15 cellular contexts compared by ENCODE assay signal in genomic region chr15:101451886-101452285, GRCh38. TPM values are rescaled to one million over a fixed set of nuclear protein-coding genes. Genes with fewer than 3 reads are reported as not detected.
DNase-seq lines count a peak whose midpoint lies in the region; ATAC-seq and TF ChIP-seq lines count a peak whose summit lies in the region.
"Had no signal": no experiment of that assay in that cellular context is flagged by ENCODE, and none has a peak within 500 bp of the region (broad histone marks: within the 10 kb centered on the region; RNA-seq: fewer than 3 reads in every experiment).

No MANE protein-coding gene starts in this region.

- H2BK12ac ChIP-seq in H9 (ENCODE audit: insufficient read length, low read depth, low read length), result no peak overlapping the region

- no peak for ATAC-seq in IMR-90 (ENCODE audit: low read depth)

- H2AK5ac ChIP-seq in IMR-90 (ENCODE audit: low read depth, low read length) (no peak overlapping the region), H9 (ENCODE audit: insufficient read length, low read length) (no peak overlapping the region)

- H3K4me2 ChIP-seq in IMR-90 (ENCODE audit: low read depth, low read length) (no peak overlapping the region), smooth muscle cell (peak overlapping the region; percentile 34), H9 (ENCODE audit: insufficient read depth, insufficient read length, low read length) (no peak overlapping the region)

- no peaks in the 10 kb centered on the region for H3K23me2 ChIP-seq in H9 (ENCODE audit: insufficient read length, low read depth, low read length, poor library complexity, severe bottlenecking)

- H3K79me2 ChIP-seq in smooth muscle cell (ENCODE audit: low read depth) (no peaks in the 10 kb centered on the region), H9 (ENCODE audit: insufficient read depth, low read length) (no peaks in the 10 kb centered on the region)

- H3K4me1 ChIP-seq in IMR-90 (ENCODE audit: control insufficient read depth, insufficient read depth, low read length) (no peaks in the 10 kb centered on the region), smooth muscle cell (ENCODE audit: low read depth) (peaks cover 8% of the 10 kb centered on the region), H9 (ENCODE audit: insufficient read depth, low read length) (no peaks in the 10 kb centered on the region), thyroid gland (peaks cover 0 to 6% of the 10 kb centered on the region in 2 donors)
- H3K4me1 ChIP-seq: Peyer's patch had no signal

- CTCF ChIA-PET in IMR-90 (lab: Yijun Ruan, JAX), result no interaction called here

- POLR2A ChIA-PET in IMR-90 (lab: Charles Lee; ENCODE audit: unreplicated experiment), result no interaction called here

- WGBS in IMR-90 (ENCODE audit: extremely low coverage in 2 of 2, insufficient read length in 1 of 2), 2 experiments, result no CpG with 5 or more reads among the region's 4 CpGs
- WGBS in smooth muscle cell (ENCODE audit: low lambda C conversion rate), result 90% methylated on average over 4 of the region's 4 CpGs
- WGBS in H9 (ENCODE audit: extremely low coverage, insufficient read length, low lambda C conversion rate), result no CpG with 5 or more reads among the region's 4 CpGs
- WGBS in thyroid gland, 2 donors, result 88 to 92% methylated on average over 4 of the region's 4 CpGs

- H3K9me1 ChIP-seq in IMR-90 (ENCODE audit: insufficient read depth, low read length), result no peaks in the 10 kb centered on the region

- H3K9me3 ChIP-seq in IMR-90 (ENCODE audit: control insufficient read depth, insufficient read depth, low read length) (no peaks in the 10 kb centered on the region), smooth muscle cell (replicated peaks; ENCODE audit: low read depth) (no peaks in the 10 kb centered on the region), H9 (ENCODE audit: control insufficient read depth, low read depth, low read length) (no peaks in the 10 kb centered on the region), thyroid gland (no peaks in the 10 kb centered on the region)
- H3K9me3 ChIP-seq: BE2C, Peyer's patch had no signal

- dilution Hi-C loops in IMR-90 (cut with HindIII; ENCODE audit: low sequenced_read_pairs, unreplicated experiment), result no loop called here

- no peak overlapping the region for H3K56ac ChIP-seq in IMR-90 (ENCODE audit: extremely low read depth, insufficient read depth, low read length)
- no peak overlapping the region for H3K56ac ChIP-seq in H9 (ENCODE audit: insufficient read length, low read depth, low read length)

- H3K4me1 Mint-ChIP-seq in CD14-positive monocyte, result peaks cover 58% of the 10 kb centered on the region
- H3K4me1 Mint-ChIP-seq in H9, result peaks cover 13 to 26% of the 10 kb centered on the region in 2 experiments

- H3K4ac ChIP-seq in IMR-90 (ENCODE audit: low read depth, low read length) (no peak overlapping the region), H9 (ENCODE audit: low read depth, low read length) (no peak overlapping the region)

- no peak for TF ChIP-seq RAD21 in IMR-90 (IDR thresholded peaks at IDR 0.05; ENCODE audit: low read length)

- no peak overlapping the region for H3K27ac ChIP-seq in IMR-90 (ENCODE audit: insufficient read depth, low read length)
- H3K27ac ChIP-seq in smooth muscle cell (ENCODE audit: low read depth), result peak overlapping the region; percentile 21
- H3K27ac ChIP-seq in H9 (ENCODE audit: insufficient read length, low read depth, low read length), result no peak overlapping the region
- no peak overlapping the region for H3K27ac ChIP-seq in thyroid gland

- no peak overlapping the region for H2BK20ac ChIP-seq in IMR-90 (ENCODE audit: low read depth, low read length)
- H2BK20ac ChIP-seq in H9 (ENCODE audit: low read depth, low read length, poor library complexity, severe bottlenecking), result no peak overlapping the region

- H2BK5ac ChIP-seq in IMR-90 (ENCODE audit: low read depth, low read length, poor library complexity, severe bottlenecking) (no peak overlapping the region), H9 (ENCODE audit: insufficient read length, low read length) (no peak overlapping the region)

- H3K18ac ChIP-seq in IMR-90 (ENCODE audit: low read depth, low read length) (no peak overlapping the region), H9 (ENCODE audit: insufficient read length, low read depth, low read length) (no peak overlapping the region)

- no peak overlapping the region for H3K14ac ChIP-seq in IMR-90 (replicated peaks; ENCODE audit: low read depth, low read length)
- no peak overlapping the region for H3K14ac ChIP-seq in H9 (ENCODE audit: insufficient read depth, low read length)

- H4K5ac ChIP-seq in IMR-90 (ENCODE audit: low read depth, low read length), result no peak overlapping the region
- no peak overlapping the region for H4K5ac ChIP-seq in H9 (ENCODE audit: insufficient read length, low read depth, low read length)

- H3K27me3 Mint-ChIP-seq in CD14-positive monocyte (ENCODE audit: low read depth in 3 of 3), result peaks cover 2 to 6% (median 5%) of the 10 kb centered on the region in 3 donors
- no peaks in the 10 kb centered on the region; the same call in 1 of the 2 replicates for H3K27me3 Mint-ChIP-seq in H9 (ENCODE audit: low read depth)

- H3F3A ChIP-seq in smooth muscle cell (ENCODE audit: low read depth), result peaks cover 7% of the 10 kb centered on the region

- in situ Hi-C loops in IMR-90 (cut with MboI; ENCODE audit: low sequenced_read_pairs), result no loop called here

- H3K36me3 ChIP-seq in IMR-90 (ENCODE audit: control insufficient read depth, insufficient read depth, low read length) (no peaks in the 10 kb centered on the region), smooth muscle cell (ENCODE audit: low read depth) (no peaks in the 10 kb centered on the region), thyroid gland (no peaks in the 10 kb centered on the region)
- H3K36me3 ChIP-seq: BE2C, Peyer's patch had no signal

- H3T11ph ChIP-seq in H9 (ENCODE audit: low read length), result no peak overlapping the region

- H3K4me3 ChIP-seq in IMR-90 (ENCODE audit: insufficient read depth, low read depth, low read length) (no peak overlapping the region), fibroblast of villous mesenchyme (ENCODE audit: low read depth, low read length) (no peak overlapping the region), smooth muscle cell (no peak overlapping the region), thyroid gland (replicated peaks in 1 of 3) (no peak overlapping the region)
- H3K4me3 ChIP-seq: coronary artery, Peyer's patch had no signal

- no peak for DNase-seq in CD14-positive monocyte (ENCODE audit: low spot score)
- DNase-seq in IMR-90, result no peak
- peak; percentile 70 for DNase-seq in fibroblast of villous mesenchyme (ENCODE audit: low read depth)
- DNase-seq in smooth muscle cell (lab: John Stamatoyannopoulos, UW; ENCODE audit: unreplicated experiment), result no peak
- no peak for DNase-seq in H9
- DNase-seq in NCI-H2107 (lab: John Stamatoyannopoulos, UW), result no peak
- DNase-seq in thyroid gland, result no peak
- DNase-seq: activated naive CD4-positive, alpha-beta T cell treated with Interleukin-2 at 50 U/mL for 16 hours; activated T-cell treated with anti-CD3 and anti-CD28 coated beads for 4 hours; immature natural killer cell; NCI-H748 treated with DMSO at 0.1 percent for 48 hours; Peyer's patch had no signal

- H3K4me3 Mint-ChIP-seq in CD14-positive monocyte (peak overlapping the region; percentile 63 to 86), H9 (no peak overlapping the region)
- H3K4me3 Mint-ChIP-seq: immature natural killer cell, neural crest cell had no signal

- H3K27me3 ChIP-seq in IMR-90 (ENCODE audit: control insufficient read depth, insufficient read depth, low read length), result peaks cover 29% of the 10 kb centered on the region
- H3K27me3 ChIP-seq in smooth muscle cell (ENCODE audit: low read depth), result no peaks in the 10 kb centered on the region
- no peaks in the 10 kb centered on the region for H3K27me3 ChIP-seq in H9 (ENCODE audit: insufficient read depth, low read length)
- no peaks in the 10 kb centered on the region for H3K27me3 ChIP-seq in thyroid gland
- H3K27me3 ChIP-seq: BE2C, Peyer's patch had no signal

- H3K9me3 Mint-ChIP-seq in CD14-positive monocyte (peaks cover 0 to 2% (median 0%) of the 10 kb centered on the region in 7 donors), H9 (no peaks in the 10 kb centered on the region)
- H3K9me3 Mint-ChIP-seq: immature natural killer cell, neural crest cell had no signal

- TF ChIP-seq POLR2A in IMR-90 (IDR thresholded peaks at IDR 0.05; ENCODE audit: low read depth, low read length) (no peak), thyroid gland (IDR thresholded peaks at IDR 0.05) (no peak)

- no peak overlapping the region for H3K9ac ChIP-seq in IMR-90 (ENCODE audit: low read depth, low read length)
- H3K9ac ChIP-seq in smooth muscle cell (ENCODE audit: low read depth), result no peak overlapping the region
- H3K9ac ChIP-seq in H9 (ENCODE audit: extremely low read depth, insufficient read length, low read length), result no peak overlapping the region

- H2AFZ ChIP-seq in IMR-90 (replicated peaks; ENCODE audit: low read length, poor library complexity) (no peak overlapping the region), smooth muscle cell (ENCODE audit: low read depth) (no peak overlapping the region), H9 (ENCODE audit: low read length) (no peak overlapping the region)

- H3K79me1 ChIP-seq in IMR-90 (ENCODE audit: low read depth in 1 of 2, low read length in 2 of 2) (no peaks in the 10 kb centered on the region), H9 (ENCODE audit: insufficient read depth, low read depth, low read length, poor library complexity, severe bottlenecking) (no peaks in the 10 kb centered on the region)

- no peak overlapping the region for H2BK15ac ChIP-seq in IMR-90 (ENCODE audit: low read depth, low read length)
- no peak overlapping the region for H2BK15ac ChIP-seq in H9 (ENCODE audit: low read depth, low read length)

- H3K23ac ChIP-seq in IMR-90 (ENCODE audit: low read depth, low read length) (no peak overlapping the region), H9 (ENCODE audit: insufficient read length, low read depth, low read length) (no peak overlapping the region)

- H4K20me1 ChIP-seq in IMR-90 (ENCODE audit: insufficient read depth, low read length), result no peaks in the 10 kb centered on the region
- no peaks in the 10 kb centered on the region for H4K20me1 ChIP-seq in smooth muscle cell (ENCODE audit: low read depth)
- no peaks in the 10 kb centered on the region for H4K20me1 ChIP-seq in H9 (ENCODE audit: control insufficient read depth, insufficient read depth, insufficient read length)

- intact Hi-C loops in CD14-positive monocyte (cut with micrococcal nuclease), result loop anchor here in 1 of 2 donors (10.0 kb wide), 1 partner anchor 203 kb away; the partner anchor contains the start of gene TM2D3
- intact Hi-C loops in IMR-90 (cut with micrococcal nuclease), result no loop called here
- intact Hi-C loops in thyroid gland (cut with DNase I), result no loop called here

- no peak for TF ChIP-seq CTCF in CD14-positive monocyte (IDR thresholded peaks at IDR 0.05)
- no peak for TF ChIP-seq CTCF in IMR-90 (conservative IDR thresholded peaks at IDR 0.05; ENCODE audit: low read depth, low read length)
- no peak for TF ChIP-seq CTCF in fibroblast of villous mesenchyme (IDR thresholded peaks at IDR 0.05; ENCODE audit: insufficient read depth, low read depth, low read length)
- TF ChIP-seq CTCF in smooth muscle cell (IDR thresholded peaks at IDR 0.05; ENCODE audit: borderline replicate concordance, insufficient read depth, poor library complexity, severe bottlenecking), result no peak
- TF ChIP-seq CTCF in H9 (conservative IDR thresholded peaks at IDR 0.05), result no peak
- TF ChIP-seq CTCF in thyroid gland (IDR thresholded peaks at IDR 0.05), result no peak

- no peak overlapping the region for H2AK9ac ChIP-seq in IMR-90 (replicated peaks; ENCODE audit: low read depth, low read length, poor library complexity)

- no peak overlapping the region for H4K91ac ChIP-seq in IMR-90 (ENCODE audit: insufficient read depth, low read depth, low read length)
- H4K91ac ChIP-seq in H9 (ENCODE audit: insufficient read length, low read depth, low read length), result no peak overlapping the region

- H3K36me3 Mint-ChIP-seq in CD14-positive monocyte, result no peaks in the 10 kb centered on the region
- no peaks in the 10 kb centered on the region for H3K36me3 Mint-ChIP-seq in H9 (ENCODE audit: insufficient read depth in 1 of 3, low read depth in 3 of 3)
- H3K36me3 Mint-ChIP-seq: immature natural killer cell had no signal

- BruUV-seq in IMR-90 (replicated peaks; lab: Mats Ljungman, UMichigan), result no TSS peak

- H2BK120ac ChIP-seq in IMR-90 (ENCODE audit: low read depth, low read length) (no peak overlapping the region), H9 (ENCODE audit: low read depth, low read length, poor library complexity, severe bottlenecking) (no peak overlapping the region)

- no peak overlapping the region for H4K8ac ChIP-seq in IMR-90 (ENCODE audit: low read depth in 2 of 2, low read length in 2 of 2)
- no peak overlapping the region for H4K8ac ChIP-seq in H9 (replicated peaks; ENCODE audit: insufficient read length, low read depth, low read length)

- peak overlapping the region; percentile 70 to 89 (median 85) for H3K27ac Mint-ChIP-seq in CD14-positive monocyte
- no peak overlapping the region for H3K27ac Mint-ChIP-seq in H9
- H3K27ac Mint-ChIP-seq: immature natural killer cell had no signal

RNA-seq across cellular contexts. Expression of gene PCSK6, which starts 37.6 kb away (rescaled TPM):
- under 1 TPM; 0.05 to 0.10 TPM for polyA plus RNA-seq in CD14-positive monocyte
- not detected in 2 replicates for total RNA-seq in IMR-90 (2012; rRNA removed)
- polyA plus RNA-seq in IMR-90 (2012; rRNA removed), result not detected in 2 replicates
- not detected in 2 replicates for polyA plus RNA-seq in IMR-90 (2012; cell fraction: cytosol; rRNA removed)
- not detected in 2 replicates for polyA plus RNA-seq in IMR-90 (2012; cell fraction: nucleus; rRNA removed; ENCODE audit: low replicate concordance)
- total RNA-seq in fibroblast of villous mesenchyme, result 7.7 and 10.4 TPM in 2 replicates
- 17.5 and 21.2 TPM in 2 replicates for total RNA-seq in smooth muscle cell
- 17.4 and 17.5 TPM in 2 replicates for polyA plus RNA-seq in smooth muscle cell
- total RNA-seq in H9 (2021), result 3.4 and 4.0 TPM in 2 replicates
- total RNA-seq in thyroid gland, result 10 to 100 TPM in 2 of 4 donors, 1 to 10 TPM in 2; 4.0 to 28.6 (median 17.5) TPM

Comparison
In these comparisons a context has a peak if more than half of its experiments do, and no peak if none do; other contexts are left out.
1. H3K27ac Mint-ChIP-seq: peak in CD14-positive monocyte (7 of 7); none in H9 (0 of 3).
2. H3K4me3 Mint-ChIP-seq: peak in CD14-positive monocyte (2 of 2); none in H9 (0 of 2).